9 cellular contexts compared by ENCODE assay signal in the genomic region with DNA sequence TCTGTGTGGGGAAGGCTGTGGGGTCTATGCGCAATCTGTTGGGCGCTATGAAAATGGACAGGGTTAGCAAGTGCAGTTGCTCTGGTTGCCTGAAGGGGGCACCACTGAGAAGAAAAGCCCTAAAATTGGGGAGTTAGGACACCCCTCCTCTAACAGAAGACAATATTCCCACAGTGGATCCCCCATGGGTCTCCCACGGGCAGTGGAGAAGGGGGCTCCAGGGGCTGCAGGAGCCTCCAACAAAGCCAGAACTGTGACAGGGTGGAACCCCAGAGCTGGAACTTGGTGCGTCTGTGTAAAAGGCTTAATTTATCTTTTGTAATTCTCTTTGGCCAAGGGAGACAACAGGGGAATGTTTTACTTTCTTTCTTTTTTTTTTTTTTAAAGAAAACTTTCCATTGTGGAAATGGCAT. TPM values are rescaled to one million over a fixed set of nuclear protein-coding genes. Genes with fewer than 3 reads are reported as not detected.
DNase-seq lines count a peak whose midpoint lies in the region; TF ChIP-seq lines count a peak whose summit lies in the region.
"Had no signal": no experiment of that assay in that cellular context is flagged by ENCODE, and none has a peak within 500 bp of the region (broad histone marks: within the 10 kb centered on the region; RNA-seq: fewer than 3 reads in every experiment).

No MANE protein-coding gene starts in this region.

- in situ Hi-C loops in KBM-7 (cut with MboI; ENCODE audit: low pct_unique_long_range_greater_than_20kb, low sequenced_read_pairs): no loop called here

- no peaks in the 10 kb centered on the region for H3K27me3 ChIP-seq in muscle layer of colon (ENCODE audit: control insufficient read depth in 1 of 2, insufficient read depth in 2 of 2, low read length in 2 of 2)
- no peaks in the 10 kb centered on the region for H3K27me3 ChIP-seq in effector memory CD4-positive, alpha-beta T cell (replicated peaks; ENCODE audit: control insufficient read depth, insufficient read depth, low read length, poor library complexity, severe bottlenecking)

- peak overlapping the region; percentile 74 for H3K27ac Mint-ChIP-seq in chondrocyte (ENCODE audit: unreplicated experiment)

- no peak overlapping the region for H3K9ac ChIP-seq in muscle layer of colon (ENCODE audit: low read length)

- H3K27me3 Mint-ChIP-seq in chondrocyte (ENCODE audit: low read depth): no peaks in the 10 kb centered on the region

- POLR2A ChIA-PET in HEK293 (lab: Yijun Ruan, JAX): interaction anchor here (0.6 kb wide), 1 partner anchor 26 kb away, joined by 3 read pairs; no protein-coding TSS in a partner anchor

- H3K9me3 ChIP-seq in HEK293 (ENCODE audit: control insufficient read depth, insufficient read depth, low read depth, low read length): no peaks in the 10 kb centered on the region
- H3K9me3 ChIP-seq in muscle layer of colon (ENCODE audit: low read length): no peaks in the 10 kb centered on the region
- no peaks in the 10 kb centered on the region for H3K9me3 ChIP-seq in effector memory CD4-positive, alpha-beta T cell (ENCODE audit: control insufficient read depth, low read length)

- H3K27ac ChIP-seq in HEK293 (ENCODE audit: extremely low read depth, low read depth, low read length) (no peak overlapping the region), muscle layer of colon (ENCODE audit: low read depth, low read length) (peak overlapping the region; percentile 12)
- no peak overlapping the region for H3K27ac ChIP-seq in effector memory CD4-positive, alpha-beta T cell (ENCODE audit: insufficient read depth, low read length, poor library complexity, severe bottlenecking)

- CTCF ChIA-PET in HEK293 (lab: Yijun Ruan, JAX): interaction anchor here (0.5 to 7.6 kb wide), 24 partner anchors 9 to 224 kb away, joined by 3 to 114 read pairs (median 3); a partner anchor contains a TSS

- no peaks in the 10 kb centered on the region for H3K4me1 ChIP-seq in HEK293 (ENCODE audit: control insufficient read depth, insufficient read depth, low read length)
- peaks cover 15% of the 10 kb centered on the region for H3K4me1 ChIP-seq in muscle layer of colon (ENCODE audit: insufficient read depth, low read length)
- no peaks in the 10 kb centered on the region for H3K4me1 ChIP-seq in effector memory CD4-positive, alpha-beta T cell (ENCODE audit: control insufficient read depth, insufficient read depth, low read length, poor library complexity, severe bottlenecking)

- TF ChIP-seq CTCF in HEK293 (tag by site-specific recombination; IDR thresholded peaks at IDR 0.05): 0 out of 2 replicates have a peak, but pooled peaks have one; percentile 37
- TF ChIP-seq CTCF in chondrocyte (IDR thresholded peaks at IDR 0.05): peak; percentile 93

- no peak overlapping the region for H3K4me3 Mint-ChIP-seq in chondrocyte (ENCODE audit: unreplicated experiment)

- H3K36me3 Mint-ChIP-seq in chondrocyte (ENCODE audit: low read depth): no peaks in the 10 kb centered on the region

- H3K36me3 ChIP-seq in HEK293 (ENCODE audit: control insufficient read depth in 2 of 2, insufficient read depth in 1 of 2, low read length in 2 of 2) (no peaks in the 10 kb centered on the region), muscle layer of colon (ENCODE audit: insufficient read depth, low read length) (no peaks in the 10 kb centered on the region)
- H3K36me3 ChIP-seq in effector memory CD4-positive, alpha-beta T cell (ENCODE audit: control insufficient read depth, insufficient read depth, low read length): no peaks in the 10 kb centered on the region

- H3K4me1 Mint-ChIP-seq in chondrocyte (ENCODE audit: low read depth): peaks cover 63% of the 10 kb centered on the region

- H3K4me3 ChIP-seq in HEK293 (ENCODE audit: low read depth, low read length) (no peak overlapping the region), muscle layer of colon (ENCODE audit: low read depth in 1 of 2, low read length in 2 of 2) (no peak overlapping the region)
- H3K4me3 ChIP-seq in effector memory CD4-positive, alpha-beta T cell (ENCODE audit: insufficient read depth, low read depth, low read length, poor library complexity, severe bottlenecking): no peak overlapping the region

- no peaks in the 10 kb centered on the region for H3K9me3 Mint-ChIP-seq in chondrocyte (ENCODE audit: low read depth)

- DNase-seq in AG20443 (ENCODE audit: low spot score) (peak; percentile 55), chondrocyte (ENCODE audit: low spot score) (no peak), KBM-7 (no peak), H4 (ENCODE audit: low spot score) (no peak), NCI-H82 treated with DMSO at 0.1 percent for 48 hours (lab: John Stamatoyannopoulos, UW; ENCODE audit: unreplicated experiment) (no peak)
- no peak for DNase-seq in effector memory CD4-positive, alpha-beta T cell
- DNase-seq: midbrain had no signal

TF ChIP-seq in HEK293, 187 proteins besides CTCF, POLR2A, EP300 and RAD21:
- TF ChIP-seq ZNF426 (tag by site-specific recombination; IDR thresholded peaks at IDR 0.05): no peak
- no peak for TF ChIP-seq BCL11B (tag by site-specific recombination; IDR thresholded peaks at IDR 0.05; ENCODE audit: low read depth)
- TF ChIP-seq, protein P1, sequence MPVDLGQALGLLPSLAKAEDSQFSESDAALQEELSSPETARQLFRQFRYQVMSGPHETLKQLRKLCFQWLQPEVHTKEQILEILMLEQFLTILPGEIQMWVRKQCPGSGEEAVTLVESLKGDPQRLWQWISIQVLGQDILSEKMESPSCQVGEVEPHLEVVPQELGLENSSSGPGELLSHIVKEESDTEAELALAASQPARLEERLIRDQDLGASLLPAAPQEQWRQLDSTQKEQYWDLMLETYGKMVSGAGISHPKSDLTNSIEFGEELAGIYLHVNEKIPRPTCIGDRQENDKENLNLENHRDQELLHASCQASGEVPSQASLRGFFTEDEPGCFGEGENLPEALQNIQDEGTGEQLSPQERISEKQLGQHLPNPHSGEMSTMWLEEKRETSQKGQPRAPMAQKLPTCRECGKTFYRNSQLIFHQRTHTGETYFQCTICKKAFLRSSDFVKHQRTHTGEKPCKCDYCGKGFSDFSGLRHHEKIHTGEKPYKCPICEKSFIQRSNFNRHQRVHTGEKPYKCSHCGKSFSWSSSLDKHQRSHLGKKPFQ (tag by site-specific recombination; IDR thresholded peaks at IDR 0.05): no peak
- no peak for TF ChIP-seq SP2 (tag by site-specific recombination; IDR thresholded peaks at IDR 0.05)
- no peak for TF ChIP-seq ZNF677 (tag by site-specific recombination; IDR thresholded peaks at IDR 0.05)
- TF ChIP-seq ZNF391 (tag by site-specific recombination; IDR thresholded peaks at IDR 0.05; ENCODE audit: borderline replicate concordance, low read depth): no peak
- TF ChIP-seq ZNF777 (tag by site-specific recombination; IDR thresholded peaks at IDR 0.05; ENCODE audit: borderline replicate concordance): no peak
- TF ChIP-seq ZNF654 (tag by site-specific recombination; IDR thresholded peaks at IDR 0.05; ENCODE audit: low read depth): no peak
- no peak for TF ChIP-seq ZNF571 (tag by site-specific recombination; IDR thresholded peaks at IDR 0.05)
- no peak for TF ChIP-seq SETDB1 (IDR thresholded peaks at IDR 0.05; ENCODE audit: insufficient read length, low read length)
- no peak for TF ChIP-seq ZBTB17 (tag by site-specific recombination; IDR thresholded peaks at IDR 0.05)
- no peak for TF ChIP-seq ZNF76 (tag by site-specific recombination; IDR thresholded peaks at IDR 0.05; ENCODE audit: borderline replicate concordance, low read depth)
- TF ChIP-seq ZNF112 (tag by site-specific recombination; IDR thresholded peaks at IDR 0.05): no peak
- no peak for TF ChIP-seq ZNF404 (tag by site-specific recombination; IDR thresholded peaks at IDR 0.05)
- no peak for TF ChIP-seq ZNF248 (tag by site-specific recombination; IDR thresholded peaks at IDR 0.05)
- TF ChIP-seq HOXA7 (CRISPR knock-in tag; IDR thresholded peaks at IDR 0.05; ENCODE audit: borderline replicate concordance): no peak
- TF ChIP-seq ZNF223 (tag by site-specific recombination; IDR thresholded peaks at IDR 0.05): no peak
- TF ChIP-seq ZSCAN30 (tag by site-specific recombination; IDR thresholded peaks at IDR 0.05): no peak
- no peak for TF ChIP-seq ZNF324 (tag by site-specific recombination; IDR thresholded peaks at IDR 0.05)
TF ChIP-seq in HEK293: peak in this region for 0.

RNA-seq across cellular contexts. Expression of a gene that starts 12.5 kb away (rescaled TPM):
- 25.6 to 52.1 TPM (median 27.5 TPM) in 3 replicates for total RNA-seq in chondrocyte
- total RNA-seq in H4 (2014; rRNA removed; shearing (Covaris generic)): 0.50 and 0.53 TPM in 2 replicates

Comparison
In these comparisons a context has a peak if more than half of its experiments do, and no peak if none do; other contexts are left out.
1. RNA of a gene that starts 12.5 kb away (total RNA-seq): 25.6 to 52.1 TPM in chondrocyte; 0.50 to 0.53 TPM in H4; every median in the first group is over 10 times any median in the second.